In the genomic region with DNA sequence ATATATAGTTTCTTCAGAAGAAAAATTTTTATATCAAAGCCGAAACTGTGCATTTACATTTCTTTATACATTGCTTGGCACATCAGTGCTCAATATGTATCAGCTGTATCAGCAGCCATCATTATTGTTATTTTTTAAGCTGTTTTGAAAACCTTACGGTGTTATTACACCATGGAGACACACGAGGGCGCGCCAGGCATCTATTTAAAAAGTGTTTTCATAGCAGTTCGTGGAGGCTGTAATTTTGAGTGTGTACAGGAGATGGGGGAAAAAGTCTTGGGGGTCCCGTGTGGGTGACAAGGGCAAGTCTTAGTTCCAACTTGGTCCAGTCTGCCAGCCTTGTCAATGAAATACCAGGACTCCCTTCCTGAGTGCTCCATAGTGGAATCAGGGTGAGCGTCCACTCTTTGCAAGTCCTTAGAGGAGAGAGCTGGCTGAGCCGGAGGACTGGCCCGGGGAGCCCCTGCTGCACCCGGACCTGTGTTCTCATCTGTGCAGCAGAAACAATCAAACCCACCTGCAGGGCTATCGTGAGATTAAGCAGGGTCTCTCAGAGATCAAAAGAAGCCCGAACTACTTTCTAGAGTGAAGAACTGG, we compare ENCODE assay signal across 8 cellular contexts.
DNase-seq lines count a peak whose midpoint lies in the region; ATAC-seq and TF ChIP-seq lines count a peak whose summit lies in the region.

No MANE protein-coding gene starts in this region.

- no peak for TF ChIP-seq POLR2A in NB4 (IDR thresholded peaks at IDR 0.05; ENCODE audit: extremely low read depth, insufficient read length)

- no peaks in the 10 kb centered on the region for H3K79me2 ChIP-seq in SU-DHL-6 (ENCODE audit: insufficient read depth, low read length)

- 0 out of 2 replicates have a peak, but pooled peaks cover 2% of the 10 kb centered on the region for H3K27me3 ChIP-seq in SU-DHL-6 (ENCODE audit: low read length)

- DNase-seq in GDM1 (lab: John Stamatoyannopoulos, UW) (peak; percentile 2), NB4 (ENCODE audit: low read depth) (peak; percentile 63), astrocyte of the cerebellum (ENCODE audit: low read depth) (peak; percentile 43), hypothalamus (lab: John Stamatoyannopoulos, UW) (peak in 34 of 51 donors; percentile 3 to 55 (median 24))
- DNase-seq in stimulated activated CD4-positive, alpha-beta T cell treated with anti-CD3 and anti-CD28 coated beads, Interleukin-12 subunit alpha, Interleukin-12 subunit beta, amount 100 ng/mL, for 4 hours = peak; percentile 49

- H3K27ac ChIP-seq in SU-DHL-6 (ENCODE audit: low read depth, low read length) = no peak overlapping the region

- H4K20me1 ChIP-seq in SU-DHL-6 (ENCODE audit: low read depth, low read length) = no peaks in the 10 kb centered on the region

- no peak overlapping the region for H3K4me2 ChIP-seq in SU-DHL-6 (ENCODE audit: low read depth, low read length, poor library complexity, severe bottlenecking)

- in situ Hi-C loops in astrocyte of the cerebellum (cut with HindIII; ENCODE audit: low sequenced_read_pairs) = no loop called here

- H3K9me2 ChIP-seq in SU-DHL-6 (replicated peaks; ENCODE audit: insufficient read depth, low read length) = no peaks in the 10 kb centered on the region

- H2AFZ ChIP-seq in SU-DHL-6 (ENCODE audit: low read depth, low read length, severe bottlenecking) = no peak overlapping the region

- H3K9ac ChIP-seq in SU-DHL-6 (ENCODE audit: low read length) = no peak overlapping the region

- TF ChIP-seq CTCF in NB4 (IDR thresholded peaks at IDR 0.05; ENCODE audit: low read depth, low read length) = peak; percentile 65
- TF ChIP-seq CTCF in SU-DHL-6 (IDR thresholded peaks at IDR 0.05; ENCODE audit: insufficient read depth, low read length, poor library complexity, severe bottlenecking) = peak; percentile 58
- peak; percentile 76 for TF ChIP-seq CTCF in astrocyte of the cerebellum (IDR thresholded peaks at IDR 0.05; ENCODE audit: low read depth, low read length, missing control alignments)

- H3F3A ChIP-seq in SU-DHL-6 (ENCODE audit: insufficient read depth) = no peaks in the 10 kb centered on the region

- no peak for ATAC-seq in GM18861 (IDR thresholded peaks at IDR 0.05; ENCODE audit: unreplicated experiment)
- ATAC-seq in GM21786 (IDR thresholded peaks at IDR 0.05; ENCODE audit: unreplicated experiment) = no peak

- H3K9me3 ChIP-seq in SU-DHL-6 (ENCODE audit: insufficient read depth, low read length) = no peaks in the 10 kb centered on the region

- H3K4me3 ChIP-seq in NB4 (ENCODE audit: low read depth, low read length) (no peak overlapping the region), SU-DHL-6 (ENCODE audit: insufficient read depth, low read length, poor library complexity, severe bottlenecking) (no peak overlapping the region), astrocyte of the cerebellum (ENCODE audit: low read depth, low read length) (no peak overlapping the region)

- H3K36me3 ChIP-seq in SU-DHL-6 (ENCODE audit: low read length) = no peaks in the 10 kb centered on the region

Comparison
In these comparisons a context has a peak if more than half of its experiments do, and no peak if none do; other contexts are left out.
1. DNase-seq: peak in every context shown above with its lines; median percentile 63 in NB4; 49 in stimulated activated CD4-positive, alpha-beta T cell treated with anti-CD3 and anti-CD28 coated beads, Interleukin-12 subunit alpha, Interleukin-12 subunit beta, amount 100 ng/mL, for 4 hours; 43 in astrocyte of the cerebellum; 24 in hypothalamus; 2 in GDM1.